1 cellular context compared by ENCODE assay signal in genomic region chr7:99835189-99835588, GRCh38.
TF ChIP-seq lines count a peak whose summit lies in the region.

No MANE protein-coding gene starts in this region.

TF ChIP-seq in K562, 482 proteins besides CTCF, POLR2A, EP300 and RAD21 (continued from another document and continues in another):
- TF ChIP-seq ZNF395 (CRISPR knock-in tag; IDR thresholded peaks at IDR 0.05) (peak; percentile 92), MTA1 (IDR thresholded peaks at IDR 0.05; ENCODE audit: borderline replicate concordance) (peak; percentile 87), NCOA4 (IDR thresholded peaks at IDR 0.05; ENCODE audit: partially characterized antibody) (peak; percentile 84), CREBBP (IDR thresholded peaks at IDR 0.05; ENCODE audit: low read depth, low read length) (no peak), DMBX1 (CRISPR knock-in tag; IDR thresholded peaks at IDR 0.05; ENCODE audit: borderline replicate concordance) (peak; percentile 85), RCOR1 (IDR thresholded peaks at IDR 0.05; ENCODE audit: borderline replicate concordance in 1 of 2, low read depth in 2 of 2, low read length in 2 of 2) (peak; percentile 96 to 98), COPS2 (conservative IDR thresholded peaks at IDR 0.05) (no peak), CXXC5 (CRISPR knock-in tag; IDR thresholded peaks at IDR 0.05) (peak; percentile 68), YY1 (IDR thresholded peaks at IDR 0.05; ENCODE audit: borderline replicate concordance in 1 of 3, control insufficient read depth in 1 of 3, extremely low read depth in 1 of 3, insufficient read depth in 3 of 3, insufficient read length in 1 of 3, insufficient replicate concordance in 2 of 3, low read depth in 1 of 3, low read length in 2 of 3) (no peak), HLTF (IDR thresholded peaks at IDR 0.05) (peak; percentile 94), CBFA2T3 (IDR thresholded peaks at IDR 0.05) (peak; percentile 99), SP1 (CRISPR knock-in tag; IDR thresholded peaks at IDR 0.05) (peak; percentile 51; the same call in 1 of the 2 replicates), NCOA6 (IDR thresholded peaks at IDR 0.05) (no peak), PML (IDR thresholded peaks at IDR 0.05; ENCODE audit: low read length) (peak; percentile 99), MGA (IDR thresholded peaks at IDR 0.05) (no peak; the same call in 1 of the 2 replicates), NELFE (IDR thresholded peaks at IDR 0.05; ENCODE audit: insufficient read depth, insufficient read length) (no peak), ATF1 (CRISPR knock-in tag; IDR thresholded peaks at IDR 0.05) (no peak), ATF1 (tag; IDR thresholded peaks at IDR 0.05) (peak; percentile 34; the same call in 1 of the 2 replicates), ZNF318 (IDR thresholded peaks at IDR 0.05; ENCODE audit: borderline replicate concordance in 1 of 2, low read depth in 1 of 2) (peak in 1 of 2 experiments; percentile 55; a peak in 2 of 4 replicates), CUX1 (CRISPR knock-in tag; IDR thresholded peaks at IDR 0.05) (no peak), ZBTB2 (IDR thresholded peaks at IDR 0.05) (peak; percentile 70)
